In genomic region chr4:98518555-98519267, GRCh38 we compare ENCODE assay signal across 9 cellular contexts.
DNase-seq lines count a peak whose midpoint lies in the region; ATAC-seq and TF ChIP-seq lines count a peak whose summit lies in the region.
"Had no signal": no experiment of that assay in that cellular context is flagged by ENCODE, and none has a peak within 500 bp of the region (broad histone marks: within the 10 kb centered on the region; RNA-seq: fewer than 3 reads in every experiment).

No MANE protein-coding gene starts in this region.

- peak overlapping the region; percentile 58 for H3K27ac Mint-ChIP-seq in activated T-helper 2 cell treated with anti-CD3 and anti-CD28 coated beads, Interferon-gamma antibody, Interleukin-2, Interleukin-4, amounts not matched to agents 10 μg/mL and 5 μg/mL and 100 μg/mL, durations not matched to agents 14 hours and 24 hours and 36 hours
- no peak overlapping the region for H3K27ac Mint-ChIP-seq in activated naive CD4-positive, alpha-beta T cell treated with anti-CD3 and anti-CD28 coated beads for 36 hours

- H3K4me3 ChIP-seq in GM06990 (replicated peaks; ENCODE audit: low read depth, low read length) = no peak overlapping the region

- H3K27me3 ChIP-seq in GM06990 (replicated peaks; ENCODE audit: control insufficient read depth, insufficient read depth, low read length) = no peaks in the 10 kb centered on the region

- H3K4me3 Mint-ChIP-seq in activated T-helper 2 cell treated with anti-CD3 and anti-CD28 coated beads, Interferon-gamma antibody, Interleukin-2, Interleukin-4, amounts not matched to agents 10 μg/mL and 5 μg/mL and 100 μg/mL, durations not matched to agents 14 hours and 24 hours and 36 hours (ENCODE audit: low read depth) = no peak overlapping the region
- H3K4me3 Mint-ChIP-seq in activated naive CD4-positive, alpha-beta T cell treated with anti-CD3 and anti-CD28 coated beads for 36 hours = no peak overlapping the region

- peaks cover 12% of the 10 kb centered on the region for H3K36me3 Mint-ChIP-seq in activated T-helper 2 cell treated with anti-CD3 and anti-CD28 coated beads, Interferon-gamma antibody, Interleukin-2, Interleukin-4, amounts not matched to agents 10 μg/mL and 5 μg/mL and 100 μg/mL, durations not matched to agents 14 hours and 24 hours and 36 hours (ENCODE audit: low read depth)
- peaks cover 2% of the 10 kb centered on the region for H3K36me3 Mint-ChIP-seq in activated naive CD4-positive, alpha-beta T cell treated with anti-CD3 and anti-CD28 coated beads for 36 hours (ENCODE audit: low read depth)

- no peak for TF ChIP-seq CTCF in GM06990 (IDR thresholded peaks at IDR 0.05; ENCODE audit: insufficient read depth, low read length, poor library complexity, severe bottlenecking)

- peaks cover 74% of the 10 kb centered on the region for H3K4me1 Mint-ChIP-seq in activated T-helper 2 cell treated with anti-CD3 and anti-CD28 coated beads, Interferon-gamma antibody, Interleukin-2, Interleukin-4, amounts not matched to agents 10 μg/mL and 5 μg/mL and 100 μg/mL, durations not matched to agents 14 hours and 24 hours and 36 hours (ENCODE audit: low read depth)
- peaks cover 61% of the 10 kb centered on the region for H3K4me1 Mint-ChIP-seq in activated naive CD4-positive, alpha-beta T cell treated with anti-CD3 and anti-CD28 coated beads for 36 hours (ENCODE audit: low read depth)

- H3K27me3 Mint-ChIP-seq in activated T-helper 2 cell treated with anti-CD3 and anti-CD28 coated beads, Interferon-gamma antibody, Interleukin-2, Interleukin-4, amounts not matched to agents 10 μg/mL and 5 μg/mL and 100 μg/mL, durations not matched to agents 14 hours and 24 hours and 36 hours (ENCODE audit: low read depth) = no peaks in the 10 kb centered on the region
- no peaks in the 10 kb centered on the region for H3K27me3 Mint-ChIP-seq in activated naive CD4-positive, alpha-beta T cell treated with anti-CD3 and anti-CD28 coated beads for 36 hours (ENCODE audit: low read depth)

- ATAC-seq in GM19455 (IDR thresholded peaks at IDR 0.05; ENCODE audit: unreplicated experiment) (peak; percentile 94), HG03095 (IDR thresholded peaks at IDR 0.05; ENCODE audit: unreplicated experiment) (peak; percentile 94)

- H3K9me3 Mint-ChIP-seq in activated T-helper 2 cell treated with anti-CD3 and anti-CD28 coated beads, Interferon-gamma antibody, Interleukin-2, Interleukin-4, amounts not matched to agents 10 μg/mL and 5 μg/mL and 100 μg/mL, durations not matched to agents 14 hours and 24 hours and 36 hours = no peaks in the 10 kb centered on the region
- H3K9me3 Mint-ChIP-seq in activated naive CD4-positive, alpha-beta T cell treated with anti-CD3 and anti-CD28 coated beads for 36 hours = peaks cover 7% of the 10 kb centered on the region

- DNase-seq in GM06990 (ENCODE audit: extremely low read depth, insufficient read length) (peak; percentile 51), DMS114 treated with DMSO at 0.1 percent for 48 hours (lab: John Stamatoyannopoulos, UW; ENCODE audit: unreplicated experiment) (no peak), medulla oblongata (ENCODE audit: extremely low spot score) (no peak), OCI-M1 (lab: John Stamatoyannopoulos, UW) (no peak)
- no peak for DNase-seq in activated T-helper 2 cell treated with anti-CD3 and anti-CD28 coated beads, Interferon-gamma antibody, Interleukin-2, Interleukin-4, amounts not matched to agents 10 μg/mL and 5 μg/mL and 100 μg/mL, durations not matched to agents 14 hours and 24 hours and 36 hours (ENCODE audit: low spot score)
- DNase-seq in activated naive CD4-positive, alpha-beta T cell treated with anti-CD3 and anti-CD28 coated beads for 36 hours = no peak
- DNase-seq: Calu3 had no signal

- CTCF ChIA-PET in activated naive CD4-positive, alpha-beta T cell treated with anti-CD3 and anti-CD28 coated beads for 36 hours (lab: Charles Lee) = interaction anchor here (0.6 to 1.4 kb wide), 2 partner anchors 8 to 47 kb away, joined by 3 read pairs; no protein-coding TSS in a partner anchor

- intact Hi-C loops in activated T-helper 2 cell treated with anti-CD3 and anti-CD28 coated beads, Interferon-gamma antibody, Interleukin-2, Interleukin-4, amounts not matched to agents 10 μg/mL and 5 μg/mL and 100 μg/mL, durations not matched to agents 14 hours and 24 hours and 36 hours (cut with micrococcal nuclease) = loop anchor here (5.0 to 10.0 kb wide), 2 partner anchors 54 to 256 kb away; partner anchors contain the start of gene RAP1GDS1
- intact Hi-C loops in activated naive CD4-positive, alpha-beta T cell treated with anti-CD3 and anti-CD28 coated beads for 36 hours (cut with micrococcal nuclease) = loop anchor here (2.0 kb wide), 1 partner anchor 14 kb away; no protein-coding TSS in a partner anchor

- H3K36me3 ChIP-seq in GM06990 (ENCODE audit: control insufficient read depth, insufficient read depth, low read length) = no peaks in the 10 kb centered on the region
